In genomic region chr12:95395706-95396105, GRCh38 we compare ENCODE assay signal across 33 cellular contexts.
"Had no signal": no experiment of that assay in that cellular context is flagged by ENCODE, and none has a peak within 500 bp of the region (broad histone marks: within the 10 kb centered on the region; RNA-seq: fewer than 3 reads in every experiment).

No MANE protein-coding gene starts in this region.

- ATAC-seq: activated CD4-positive, alpha-beta T cell treated with anti-CD3 and anti-CD28 coated beads for 36 hours; activated CD4-positive, CD25-positive, alpha-beta regulatory T cell treated with anti-CD3 and anti-CD28 coated beads, Interleukin-2, amount 50 U/mL, for 24 hours; activated CD8-positive, alpha-beta T cell treated with anti-CD3 and anti-CD28 coated beads for 36 hours; activated naive CD4-positive, alpha-beta T cell treated with anti-CD3 and anti-CD28 coated beads, Interleukin-2, amount 50 U/mL, for 72 hours; activated T-cell treated with anti-CD3 and anti-CD28 coated beads, Interleukin-2, amount 50 U/mL, for 4 hours; activated T-cell treated with anti-CD3 and anti-CD28 coated beads, Interleukin-2, amount 50 U/mL, for 72 hours; activated T-helper 17 cell treated with anti-CD3 and anti-CD28 coated beads, Interleukin-2, amount 50 U/mL, for 72 hours; body of pancreas; WTC11 had no signal

- H3K4me1 ChIP-seq: adrenal gland, body of pancreas, breast epithelium had no signal

- H3K4me3 ChIP-seq: adrenal gland, body of pancreas, breast epithelium had no signal

- DNase-seq: activated CD4-positive, alpha-beta memory T cell treated with anti-CD3 and anti-CD28 coated beads for 36 hours; activated CD4-positive, alpha-beta T cell treated with anti-CD3 and anti-CD28 coated beads for 1 hour; activated CD4-positive, alpha-beta T cell treated with anti-CD3 and anti-CD28 coated beads for 36 hours; activated CD4-positive, alpha-beta T cell treated with anti-CD3 and anti-CD28 coated beads for 48 hours; activated CD4-positive, alpha-beta T cell treated with anti-CD3 and anti-CD28 coated beads, Interleukin-2, amount 10 ng/mL, durations not matched to agents 7 days and 5 days; activated CD4-positive, CD25-positive, alpha-beta regulatory T cell; activated CD8-positive, alpha-beta memory T cell treated with anti-CD3 and anti-CD28 coated beads, Interleukin-2, amount 50 U/mL, for 4 hours; activated CD8-positive, alpha-beta T cell treated with anti-CD3 and anti-CD28 coated beads for 36 hours; activated effector memory CD4-positive, alpha-beta T cell treated with anti-CD3 and anti-CD28 coated beads, Interleukin-2, amount 50 U/mL, for 16 hours; activated gamma-delta T cell treated with Interleukin-2 at 50 U/mL for 16 hours; activated naive CD4-positive, alpha-beta T cell; activated naive CD4-positive, alpha-beta T cell treated with anti-CD3 and anti-CD28 coated beads for 36 hours; activated naive CD4-positive, alpha-beta T cell treated with anti-CD3 and anti-CD28 coated beads, Interleukin-2, amount 50 U/mL, for 16 hours; activated naive CD8-positive, alpha-beta T cell treated with anti-CD3 and anti-CD28 coated beads for 36 hours; activated T-cell treated with anti-CD3 and anti-CD28 coated beads for 4 hours; activated T-cell treated with anti-CD3 and anti-CD28 coated beads, Interleukin-2, amount 50 U/mL, for 1 hour; activated T-cell treated with anti-CD3 and anti-CD28 coated beads, Interleukin-2, amount 50 U/mL, for 4 hours; activated T-cell treated with anti-CD3 and anti-CD28 coated beads, Interleukin-2, amount 50 U/mL, for 72 hours; adrenal gland; amniotic stem cell; aorta; body of pancreas; brain microvascular endothelial cell; central memory CD4-positive, alpha-beta T cell; T-helper 1 cell; T-helper 2 cell; T-helper 9 cell; WERI-Rb-1 had no signal

- H3K27ac ChIP-seq: adrenal gland, body of pancreas, brain microvascular endothelial cell, WERI-Rb-1 had no signal

- H3K9me3 ChIP-seq: adrenal gland, body of pancreas, breast epithelium had no signal

- H3K36me3 ChIP-seq: adrenal gland, brain microvascular endothelial cell, breast epithelium, WERI-Rb-1 had no signal

- H3K27me3 ChIP-seq: adrenal gland, body of pancreas, brain microvascular endothelial cell, breast epithelium had no signal
